ENCODE assay signal across 12 cellular contexts in the genomic region with DNA sequence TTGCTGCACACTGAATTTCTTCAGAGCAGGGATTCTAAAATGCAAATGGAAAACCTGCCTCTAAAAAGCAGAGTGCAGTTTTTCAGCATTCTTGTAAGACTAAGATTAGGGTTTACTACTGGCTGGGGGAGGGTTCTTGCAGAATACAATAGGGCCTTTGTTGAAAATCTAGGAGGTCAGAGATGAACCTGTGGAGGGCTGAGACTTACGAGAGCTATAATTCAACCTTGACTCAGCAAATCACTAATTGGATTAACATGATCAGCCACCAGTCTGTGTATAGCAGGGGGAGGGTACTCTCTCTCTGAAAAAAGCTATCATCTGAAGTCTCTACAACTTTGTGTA.
DNase-seq lines count a peak whose midpoint lies in the region; ATAC-seq and TF ChIP-seq lines count a peak whose summit lies in the region.
"Had no signal": no experiment of that assay in that cellular context is flagged by ENCODE, and none has a peak within 500 bp of the region (broad histone marks: within the 10 kb centered on the region; RNA-seq: fewer than 3 reads in every experiment).

No MANE protein-coding gene starts in this region.

- peak overlapping the region in 1 of 2 donors; percentile 46 for H3K27ac ChIP-seq in testis
- H3K27ac ChIP-seq: BLaER1, brain microvascular endothelial cell had no signal

- no peak for TF ChIP-seq POLR2A in testis (IDR thresholded peaks at IDR 0.05)

- peak overlapping the region; percentile 48 to 72 for H3K4me3 Mint-ChIP-seq in CD14-positive monocyte
- no peak overlapping the region for H3K4me3 Mint-ChIP-seq in WTC11
- peak overlapping the region; percentile 33 for H3K4me3 Mint-ChIP-seq in nephron progenitor cell
- H3K4me3 Mint-ChIP-seq: T-helper 2 cell treated with Interferon-gamma antibody and Interleukin-4, amounts not matched to agents 5 μg/mL and 100 μg/mL, for 36 hours had no signal

- no peaks in the 10 kb centered on the region for H3K36me3 ChIP-seq in testis (ENCODE audit: low read depth, missing control alignments)
- H3K36me3 ChIP-seq: BLaER1, brain microvascular endothelial cell had no signal

- H3K4me1 ChIP-seq in testis: peaks cover 14% of the 10 kb centered on the region

- H3K36me3 Mint-ChIP-seq in CD14-positive monocyte: no peaks in the 10 kb centered on the region
- H3K36me3 Mint-ChIP-seq in WTC11: no peaks in the 10 kb centered on the region
- no peaks in the 10 kb centered on the region for H3K36me3 Mint-ChIP-seq in nephron progenitor cell (ENCODE audit: low read depth)

- H3K9me3 Mint-ChIP-seq in CD14-positive monocyte: peaks cover 0 to 3% (median 0%) of the 10 kb centered on the region in 7 donors
- H3K9me3 Mint-ChIP-seq in WTC11: no peaks in the 10 kb centered on the region
- no peaks in the 10 kb centered on the region for H3K9me3 Mint-ChIP-seq in nephron progenitor cell
- H3K9me3 Mint-ChIP-seq: T-helper 2 cell treated with Interferon-gamma antibody and Interleukin-4, amounts not matched to agents 5 μg/mL and 100 μg/mL, for 36 hours had no signal

- TF ChIP-seq CTCF in CD14-positive monocyte (IDR thresholded peaks at IDR 0.05) (no peak), WTC11 (IDR thresholded peaks at IDR 0.05) (no peak), nephron progenitor cell (IDR thresholded peaks at IDR 0.05) (no peak), testis (IDR thresholded peaks at IDR 0.05) (no peak)

- H3K27me3 ChIP-seq in testis: no peaks in the 10 kb centered on the region
- H3K27me3 ChIP-seq: BLaER1, brain microvascular endothelial cell had no signal

- H3K27me3 Mint-ChIP-seq in CD14-positive monocyte (ENCODE audit: low read depth in 3 of 3) (peaks cover 0 to 3% (median 0%) of the 10 kb centered on the region in 3 donors), WTC11 (ENCODE audit: low read depth) (no peaks in the 10 kb centered on the region), nephron progenitor cell (ENCODE audit: low read depth, poor library complexity) (peaks cover under 1% of the 10 kb centered on the region)

- POLR2A ChIA-PET in WTC11 (lab: Charles Lee): no interaction called here

- WGBS in testis, 2 donors: 70 to 74% methylated on average over 1 of the region's 1 CpG

- DNase-seq in CD14-positive monocyte (ENCODE audit: low spot score) (no peak), M059J (ENCODE audit: low read depth) (peak; percentile 73), WTC11 (ENCODE audit: low spot score) (no peak), nephron progenitor cell (no peak), EL (no peak), testis (no peak)
- DNase-seq: brain microvascular endothelial cell; stimulated activated naive CD4-positive, alpha-beta T cell had no signal

- peaks cover 44% of the 10 kb centered on the region for H3K4me1 Mint-ChIP-seq in CD14-positive monocyte
- H3K4me1 Mint-ChIP-seq in WTC11: peaks cover 48% of the 10 kb centered on the region
- peaks cover 62% of the 10 kb centered on the region for H3K4me1 Mint-ChIP-seq in nephron progenitor cell

- peak overlapping the region; percentile 80 to 95 (median 86) for H3K27ac Mint-ChIP-seq in CD14-positive monocyte
- no peak overlapping the region for H3K27ac Mint-ChIP-seq in WTC11
- peak overlapping the region; percentile 59 for H3K27ac Mint-ChIP-seq in nephron progenitor cell
- H3K27ac Mint-ChIP-seq: T-helper 2 cell treated with Interferon-gamma antibody and Interleukin-4, amounts not matched to agents 5 μg/mL and 100 μg/mL, for 36 hours had no signal

- H3K9me3 ChIP-seq in testis: no peaks in the 10 kb centered on the region
- H3K9me3 ChIP-seq: BLaER1 had no signal

- CTCF ChIA-PET in WTC11 (lab: Charles Lee): no interaction called here

- ATAC-seq in WTC11 (0 out of 2 replicates have a peak, but pooled peaks have one; percentile 13), HG02852 (IDR thresholded peaks at IDR 0.05; ENCODE audit: unreplicated experiment) (no peak), esophagus mucosa (no peak)

- H3K4me3 ChIP-seq in testis: no peak overlapping the region
- H3K4me3 ChIP-seq: BLaER1 had no signal

- intact Hi-C loops in CD14-positive monocyte (cut with micrococcal nuclease): loop anchor here in 1 of 2 donors (2.0 to 5.0 kb wide), 3 partner anchors 40 to 96 kb away; no protein-coding TSS in a partner anchor
- intact Hi-C loops in testis (cut with DNase I; ENCODE audit: low total_unique reads): no loop called here

TF ChIP-seq in WTC11, 78 proteins besides CTCF, POLR2A, EP300 and RAD21:
- TF ChIP-seq MYBL2 (CRISPR knock-in tag; IDR thresholded peaks at IDR 0.05) (no peak), ELF4 (CRISPR knock-in tag; IDR thresholded peaks at IDR 0.05; ENCODE audit: low read depth) (no peak), JUN (CRISPR knock-in tag; IDR thresholded peaks at IDR 0.05) (no peak), HMGA2 (CRISPR knock-in tag; IDR thresholded peaks at IDR 0.05) (no peak), PRRX2 (CRISPR knock-in tag; IDR thresholded peaks at IDR 0.05) (no peak), FOXP1 (CRISPR knock-in tag; IDR thresholded peaks at IDR 0.05; ENCODE audit: borderline replicate concordance) (no peak), TP53 (CRISPR knock-in tag; IDR thresholded peaks at IDR 0.05) (no peak), ZNF423 (CRISPR knock-in tag; IDR thresholded peaks at IDR 0.05) (no peak)
- TF ChIP-seq, protein P1, sequence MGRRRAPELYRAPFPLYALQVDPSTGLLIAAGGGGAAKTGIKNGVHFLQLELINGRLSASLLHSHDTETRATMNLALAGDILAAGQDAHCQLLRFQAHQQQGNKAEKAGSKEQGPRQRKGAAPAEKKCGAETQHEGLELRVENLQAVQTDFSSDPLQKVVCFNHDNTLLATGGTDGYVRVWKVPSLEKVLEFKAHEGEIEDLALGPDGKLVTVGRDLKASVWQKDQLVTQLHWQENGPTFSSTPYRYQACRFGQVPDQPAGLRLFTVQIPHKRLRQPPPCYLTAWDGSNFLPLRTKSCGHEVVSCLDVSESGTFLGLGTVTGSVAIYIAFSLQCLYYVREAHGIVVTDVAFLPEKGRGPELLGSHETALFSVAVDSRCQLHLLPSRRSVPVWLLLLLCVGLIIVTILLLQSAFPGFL (CRISPR knock-in tag; IDR thresholded peaks at IDR 0.05; ENCODE audit: borderline replicate concordance): no peak
- TF ChIP-seq, protein P2, sequence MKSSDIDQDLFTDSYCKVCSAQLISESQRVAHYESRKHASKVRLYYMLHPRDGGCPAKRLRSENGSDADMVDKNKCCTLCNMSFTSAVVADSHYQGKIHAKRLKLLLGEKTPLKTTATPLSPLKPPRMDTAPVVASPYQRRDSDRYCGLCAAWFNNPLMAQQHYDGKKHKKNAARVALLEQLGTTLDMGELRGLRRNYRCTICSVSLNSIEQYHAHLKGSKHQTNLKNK (CRISPR knock-in tag; IDR thresholded peaks at IDR 0.05): no peak
